In genomic region chr3:31550452-31551251, GRCh38 we compare ENCODE assay signal across 8 cellular contexts. TPM values are rescaled to one million over a fixed set of nuclear protein-coding genes. Genes with fewer than 3 reads are reported as not detected.
DNase-seq lines count a peak whose midpoint lies in the region; ATAC-seq, FAIRE-seq and TF ChIP-seq lines count a peak whose summit lies in the region.

No MANE protein-coding gene starts in this region.

- TF ChIP-seq POLR2A in tibial nerve (IDR thresholded peaks at IDR 0.05) = no peak

- H3K36me3 Mint-ChIP-seq in astrocyte (ENCODE audit: low read depth, unreplicated experiment) (peaks cover 2% of the 10 kb centered on the region), immature natural killer cell (no peaks in the 10 kb centered on the region)

- peak; percentile 10 for DNase-seq in SIG-M5 treated with dmso at 0.1 percent for 504 hours (lab: John Stamatoyannopoulos, UW; ENCODE audit: unreplicated experiment)
- no peak for DNase-seq in SIG-M5 (lab: John Stamatoyannopoulos, UW)
- DNase-seq in astrocyte (ENCODE audit: low read depth) = no peak
- peak; percentile 23 to 26 (median 25) for DNase-seq in immature natural killer cell
- DNase-seq in tibial nerve (ENCODE audit: low spot score in 2 of 2) = peak in 1 of 2 donors; percentile 48
- DNase-seq in NCI-H526 treated with DMSO at 0.1 percent for 48 hours (lab: John Stamatoyannopoulos, UW) = no peak

- H3K4me1 ChIP-seq in KMS-11 (ENCODE audit: low read depth, poor library complexity, severe bottlenecking) (peaks cover 8% of the 10 kb centered on the region), astrocyte (ENCODE audit: insufficient read depth, low read length) (no peaks in the 10 kb centered on the region), tibial nerve (peaks cover 0 to 62% (median 17%) of the 10 kb centered on the region in 4 donors)

- H3K4me2 ChIP-seq in KMS-11 (no peak overlapping the region), astrocyte (ENCODE audit: low read length) (no peak overlapping the region)

- H2AFZ ChIP-seq in KMS-11 (ENCODE audit: low read depth) = no peak overlapping the region
- no peak overlapping the region for H2AFZ ChIP-seq in astrocyte (ENCODE audit: low read depth, low read length)

- TF ChIP-seq EP300 in tibial nerve (IDR thresholded peaks at IDR 0.05) = no peak

- peaks cover 33% of the 10 kb centered on the region; the same call in 1 of the 2 replicates for H4K20me1 ChIP-seq in KMS-11 (ENCODE audit: insufficient read depth)
- peaks cover 89% of the 10 kb centered on the region for H4K20me1 ChIP-seq in astrocyte (ENCODE audit: insufficient read depth, low read length)

- H3K9ac ChIP-seq in KMS-11 = no peak overlapping the region
- no peak overlapping the region for H3K9ac ChIP-seq in astrocyte (ENCODE audit: low read length)

- H3K27me3 Mint-ChIP-seq in astrocyte (ENCODE audit: low read depth, unreplicated experiment) (no peaks in the 10 kb centered on the region), immature natural killer cell (ENCODE audit: low read depth in 3 of 3) (peaks cover 0 to 2% (median 0%) of the 10 kb centered on the region in 3 donors)

- H3K9me3 ChIP-seq in astrocyte (ENCODE audit: insufficient read depth, low read depth, low read length) = no peaks in the 10 kb centered on the region
- H3K9me3 ChIP-seq in tibial nerve = no peaks in the 10 kb centered on the region

- ATAC-seq in HG03342 (IDR thresholded peaks at IDR 0.05; ENCODE audit: unreplicated experiment) = no peak

- H3K27ac ChIP-seq in KMS-11 (no peak overlapping the region), astrocyte (ENCODE audit: low read depth, low read length) (no peak overlapping the region), tibial nerve (no peak overlapping the region)

- H3K4me1 Mint-ChIP-seq in astrocyte (ENCODE audit: low read depth, unreplicated experiment) (peaks cover 26% of the 10 kb centered on the region), immature natural killer cell (peaks cover 79 to 90% of the 10 kb centered on the region in 2 donors)

- H3K27me3 ChIP-seq in KMS-11 (ENCODE audit: insufficient read depth, low read depth) (no peaks in the 10 kb centered on the region), astrocyte (ENCODE audit: insufficient read depth, low read length) (no peaks in the 10 kb centered on the region), tibial nerve (no peaks in the 10 kb centered on the region)

- 4 to 16% methylated on average over 2 of the region's 2 CpGs for WGBS in tibial nerve, 2 donors

- H3K36me3 ChIP-seq in KMS-11 (ENCODE audit: insufficient read depth) (no peaks in the 10 kb centered on the region), astrocyte (ENCODE audit: insufficient read depth, low read length) (no peaks in the 10 kb centered on the region), tibial nerve (no peaks in the 10 kb centered on the region)

- no peak overlapping the region for H3K4me3 ChIP-seq in KMS-11 (IDR thresholded peaks at IDR 0.05; ENCODE audit: insufficient read depth, low read depth, low read length)
- H3K4me3 ChIP-seq in astrocyte (ENCODE audit: insufficient read depth, low read depth, low read length) = no peak overlapping the region
- H3K4me3 ChIP-seq in tibial nerve = no peak overlapping the region

- peak; percentile 65 for TF ChIP-seq CTCF in KMS-11 (conservative IDR thresholded peaks at IDR 0.05; ENCODE audit: low read depth, low read length)
- peak; percentile 80 for TF ChIP-seq CTCF in astrocyte (IDR thresholded peaks at IDR 0.05; ENCODE audit: insufficient read depth, low read depth, low read length)
- peak; percentile 41 to 63 (median 58) for TF ChIP-seq CTCF in tibial nerve (IDR thresholded peaks at IDR 0.05)

- H3K9me3 Mint-ChIP-seq in astrocyte (ENCODE audit: unreplicated experiment) (no peaks in the 10 kb centered on the region), immature natural killer cell (no peaks in the 10 kb centered on the region)

- H3K27ac Mint-ChIP-seq in astrocyte (ENCODE audit: unreplicated experiment) = peak overlapping the region; percentile 16
- peak overlapping the region in 5 of 6 donors; percentile 1 to 35 (median 16) for H3K27ac Mint-ChIP-seq in immature natural killer cell

- H3K4me3 Mint-ChIP-seq in astrocyte (ENCODE audit: unreplicated experiment) = no peak overlapping the region
- H3K4me3 Mint-ChIP-seq in immature natural killer cell = no peak overlapping the region

- peaks cover 86% of the 10 kb centered on the region for H3K79me2 ChIP-seq in KMS-11 (ENCODE audit: insufficient read depth, low read depth)
- peaks cover 99% of the 10 kb centered on the region for H3K79me2 ChIP-seq in astrocyte (ENCODE audit: insufficient read depth, low read length)

- peak; percentile 45 for FAIRE-seq in astrocyte (lab: Jason Lieb, UNC)

RNA-seq across cellular contexts. Expression of gene STT3B, which starts 17.9 kb away (rescaled TPM):
- 156 and 164 TPM in 2 replicates for total RNA-seq in astrocyte
- 100 to 1,000 TPM in 2 of 3 donors, 10 to 100 TPM in 1; 66.3 to 132 (median 105) TPM for polyA plus RNA-seq in immature natural killer cell
- 100 to 1,000 TPM in 2 of 4 donors, 10 to 100 TPM in 2; 78.1 to 130 (median 94.8) TPM for total RNA-seq in tibial nerve

Comparison
In these comparisons a context has a peak if more than half of its experiments do, and no peak if none do; other contexts are left out.
1. DNase-seq: peak in SIG-M5 treated with dmso at 0.1 percent for 504 hours (single experiment) and immature natural killer cell (3 of 3); none in SIG-M5 (single experiment), astrocyte (single experiment) and NCI-H526 treated with DMSO at 0.1 percent for 48 hours (single experiment).
2. Peak in every context shown above with its lines, with median percentiles within 50 percentile points of each other: CTCF ChIP-seq.